ENCODE assay signal across 19 cellular contexts in genomic region chr6:33962186-33962585, GRCh38.
A peak's percentile ranks its signal among the peaks of the same experiment; 100 is the strongest.
DNase-seq lines count a peak whose midpoint lies in the region; ATAC-seq and TF ChIP-seq lines count a peak whose summit lies in the region.
"Had no signal": no experiment of that assay in that cellular context is flagged by ENCODE, and none has a peak within 500 bp of the region (broad histone marks: within the 10 kb centered on the region; RNA-seq: fewer than 3 reads in every experiment).

No MANE protein-coding gene starts in this region.

- H3K4me3 ChIP-seq in mammary epithelial cell (replicated peaks in 1 of 3; ENCODE audit: insufficient read depth in 1 of 3, low read depth in 2 of 3, low read length in 3 of 3) = no peak overlapping the region
- H3K4me3 ChIP-seq in vagina = no peak overlapping the region
- H3K4me3 ChIP-seq: ascending aorta, BLaER1, HAP-1, right lobe of liver had no signal

- peak overlapping the region; percentile 37 for H3K4me2 ChIP-seq in mammary epithelial cell (ENCODE audit: insufficient read depth, low read depth, low read length)
- H3K4me2 ChIP-seq: BLaER1 had no signal

- H3K9ac ChIP-seq in mammary epithelial cell (ENCODE audit: insufficient read depth, low read length) = no peak overlapping the region
- H3K9ac ChIP-seq: BLaER1 had no signal

- in situ Hi-C loops in mammary epithelial cell (cut with MboI; ENCODE audit: low sequenced_read_pairs in 2 of 2) = no loop called here

- no peak for ATAC-seq in HG02981 (IDR thresholded peaks at IDR 0.05; ENCODE audit: unreplicated experiment)
- ATAC-seq: right lobe of liver had no signal

- H2AFZ ChIP-seq in mammary epithelial cell (ENCODE audit: low read depth, low read length) = no peak overlapping the region

- DNase-seq in AG09319 (ENCODE audit: extremely low read depth, low read depth) (peak; percentile 4), HFFc6 (peak; percentile 14), mammary epithelial cell (peak; percentile 79), mesenteric fat pad (ENCODE audit: low spot score) (peak; percentile 51), germinal center (ENCODE audit: low spot score) (no peak), GDM1 (lab: John Stamatoyannopoulos, UW) (no peak), vagina (ENCODE audit: extremely low spot score in 2 of 2) (no peak)
- DNase-seq: activated gamma-delta T cell; DMS53; NCI-H1105; NCI-H2227 treated with DMSO at 0.1 percent for 48 hours; stimulated activated CD4-positive, alpha-beta T cell treated with anti-CD3 and anti-CD28 coated beads, Interleukin-4, amount 100 ng/mL, for 4 hours; trophoblast cell had no signal

- H3K27me3 ChIP-seq in mammary epithelial cell (ENCODE audit: insufficient read depth, low read length) (no peaks in the 10 kb centered on the region), vagina (no peaks in the 10 kb centered on the region)
- H3K27me3 ChIP-seq: ascending aorta, BLaER1, right lobe of liver had no signal

- dilution Hi-C loops in mammary epithelial cell (cut with HindIII; ENCODE audit: low sequenced_read_pairs) = no loop called here

- no peaks in the 10 kb centered on the region for H3K36me3 Mint-ChIP-seq in HFFc6 (ENCODE audit: low read depth)

- H3K4me1 Mint-ChIP-seq in HFFc6 (ENCODE audit: low read depth) = peaks cover 11% of the 10 kb centered on the region

- H3K9me3 ChIP-seq in mammary epithelial cell (replicated peaks; ENCODE audit: insufficient read depth, low read length) (no peaks in the 10 kb centered on the region), vagina (no peaks in the 10 kb centered on the region)
- H3K9me3 ChIP-seq: ascending aorta, HAP-1, right lobe of liver had no signal

- CTCF ChIA-PET in mammary epithelial cell (lab: Charles Lee; ENCODE audit: low non-redundant PET) = interaction anchor here (0.5 kb wide), 1 partner anchor 37 kb away, joined by 3 read pairs; no protein-coding TSS in a partner anchor

- no peak for TF ChIP-seq CTCF in AG09319 (IDR thresholded peaks at IDR 0.05; ENCODE audit: low read depth, low read length)
- TF ChIP-seq CTCF in HFFc6 (IDR thresholded peaks at IDR 0.05) = no peak
- TF ChIP-seq CTCF in mammary epithelial cell (conservative IDR thresholded peaks at IDR 0.05 in 1 of 2, IDR thresholded peaks at IDR 0.05 in 1 of 2; ENCODE audit: extremely low read depth in 1 of 2, insufficient read depth in 1 of 2, low read depth in 1 of 2, low read length in 2 of 2) = no peak
- no peak for TF ChIP-seq CTCF in vagina (IDR thresholded peaks at IDR 0.05)

- H3K27ac ChIP-seq in mammary epithelial cell (ENCODE audit: insufficient read depth, low read depth, low read length) = no peak overlapping the region
- no peak overlapping the region for H3K27ac ChIP-seq in vagina
- H3K27ac ChIP-seq: ascending aorta, BLaER1, right lobe of liver had no signal

- no peaks in the 10 kb centered on the region for H4K20me1 ChIP-seq in mammary epithelial cell (ENCODE audit: insufficient read depth, low read length)
- H4K20me1 ChIP-seq: BLaER1 had no signal

- no TSS peak for BruUV-seq in mammary epithelial cell (replicated peaks; lab: Mats Ljungman, UMichigan)

- WGBS in mammary epithelial cell (ENCODE audit: low coverage, missing lambda C conversion rate) = 1% methylated on average over 6 of the region's 6 CpGs

- H3K36me3 ChIP-seq in mammary epithelial cell (ENCODE audit: insufficient read depth, low read length) = no peaks in the 10 kb centered on the region
- no peaks in the 10 kb centered on the region for H3K36me3 ChIP-seq in vagina
- H3K36me3 ChIP-seq: ascending aorta, BLaER1, HAP-1, right lobe of liver had no signal

- H3K27me3 Mint-ChIP-seq in HFFc6 (ENCODE audit: insufficient read depth) = peaks cover 40% of the 10 kb centered on the region

- H3K27ac Mint-ChIP-seq in HFFc6 = no peak overlapping the region

- intact Hi-C loops in mammary epithelial cell (cut with micrococcal nuclease) = loop anchor here (5.0 kb wide), 1 partner anchor 250 kb away; the partner anchor contains the start of gene UQCC2
- intact Hi-C loops in vagina (cut with DNase I) = no loop called here

- H3K9me3 Mint-ChIP-seq in HFFc6 = no peaks in the 10 kb centered on the region
- H3K9me3 Mint-ChIP-seq: neural crest cell had no signal

- no peak overlapping the region for H3K4me3 Mint-ChIP-seq in HFFc6
- H3K4me3 Mint-ChIP-seq: neural crest cell had no signal

- no peaks in the 10 kb centered on the region for H3K79me2 ChIP-seq in mammary epithelial cell (ENCODE audit: insufficient read depth, low read length)

- peaks cover 27% of the 10 kb centered on the region for H3K4me1 ChIP-seq in mammary epithelial cell (ENCODE audit: insufficient read depth, low read length)
- H3K4me1 ChIP-seq in vagina = peaks cover 12% of the 10 kb centered on the region
- H3K4me1 ChIP-seq: ascending aorta, right lobe of liver had no signal

- TF ChIP-seq POLR2A in vagina (IDR thresholded peaks at IDR 0.05) = no peak

Comparison
In these comparisons a context has a peak if more than half of its experiments do, and no peak if none do; other contexts are left out.
1. DNase-seq: peak in AG09319 (single experiment), HFFc6 (single experiment), mammary epithelial cell (single experiment) and mesenteric fat pad (single experiment); none in germinal center (single experiment), GDM1 (single experiment) and vagina (0 of 2).